8 cellular contexts compared by ENCODE assay signal in genomic region chr2:192194866-192195547, GRCh38. TPM values are rescaled to one million over a fixed set of nuclear protein-coding genes. Genes with fewer than 3 reads are reported as not detected.
DNase-seq lines count a peak whose midpoint lies in the region; ATAC-seq and TF ChIP-seq lines count a peak whose summit lies in the region.

Gene TMEFF2, minus strand, starts transcription at chr2:192194933. Its CDS starts 409 bp downstream, at chr2:192194524.

- H3K9me3 ChIP-seq in AG04450 (ENCODE audit: control insufficient read depth, insufficient read depth, low read length): no peaks in the 10 kb centered on the region
- no peaks in the 10 kb centered on the region for H3K9me3 ChIP-seq in PC-3 (ENCODE audit: low read length)
- no peaks in the 10 kb centered on the region for H3K9me3 ChIP-seq in neutrophil

- no peak within 1 kb of the TSS for H3K9ac ChIP-seq in PC-3 (ENCODE audit: low read length)

- H3K36me3 ChIP-seq in PC-3 (ENCODE audit: low read depth, low read length) (no peaks in the 10 kb centered on the region), neutrophil (no peaks in the 10 kb centered on the region)

- H3K4me2 ChIP-seq in PC-3 (ENCODE audit: low read length): peak within 1 kb of the TSS; percentile 78

- H4K20me1 ChIP-seq in PC-3 (ENCODE audit: low read length): no peaks in the 10 kb centered on the region

- peak within 1 kb of the TSS; percentile 77 for H3K4me3 ChIP-seq in AG04450 (ENCODE audit: low read depth, low read length)
- peak within 1 kb of the TSS; percentile 64 for H3K4me3 ChIP-seq in PC-3 (ENCODE audit: low read length)
- H3K4me3 ChIP-seq in neutrophil (ENCODE audit: low read depth in 1 of 2, low read length in 1 of 2): peak within 1 kb of the TSS; percentile 1 to 8

- POLR2A ChIA-PET in AG04450 (lab: Yijun Ruan, JAX): interaction anchor here (1.6 kb wide), 1 partner anchor 348 kb away, joined by 3 read pairs; the partner anchor contains the start of gene CAVIN2
- POLR2A ChIA-PET in PC-3 (lab: Charles Lee; ENCODE audit: unreplicated experiment): no interaction called here
- POLR2A ChIA-PET in activated naive CD8-positive, alpha-beta T cell treated with anti-CD3 and anti-CD28 coated beads, Interleukin-2, amount 10 ng/mL, durations not matched to agents 7 days and 5 days (lab: Charles Lee): no interaction called here

- H3F3A ChIP-seq in PC-3 (ENCODE audit: low read length, unreplicated experiment): no peaks in the 10 kb centered on the region

- ATAC-seq in GM19395 (IDR thresholded peaks at IDR 0.05; ENCODE audit: unreplicated experiment) (peak; percentile 70), HG03521 (IDR thresholded peaks at IDR 0.05; ENCODE audit: unreplicated experiment) (peak; percentile 53), PC-3 (peak; percentile 67), Right ventricle myocardium inferior (peak; percentile 93)
- ATAC-seq in activated naive CD8-positive, alpha-beta T cell treated with anti-CD3 and anti-CD28 coated beads, Interleukin-2, amount 10 ng/mL, durations not matched to agents 7 days and 5 days (ENCODE audit: low read depth): peak; percentile 75

- H3K79me2 ChIP-seq in PC-3 (ENCODE audit: low read length): no peaks in the 10 kb centered on the region

- H3K4me3 Mint-ChIP-seq in activated naive CD8-positive, alpha-beta T cell treated with anti-CD3 and anti-CD28 coated beads, Interleukin-2, amount 10 ng/mL, durations not matched to agents 7 days and 5 days: peak within 1 kb of the TSS; percentile 76

- H2AFZ ChIP-seq in PC-3 (ENCODE audit: low read length): peak within 1 kb of the TSS; percentile 71

- TF ChIP-seq CTCF in AG04450 (IDR thresholded peaks at IDR 0.05; ENCODE audit: low read depth, low read length): peak; percentile 47
- TF ChIP-seq CTCF in PC-3 (conservative IDR thresholded peaks at IDR 0.05; ENCODE audit: low read depth, low read length): peak; percentile 46; the same call in 1 of the 2 replicates
- TF ChIP-seq CTCF in neutrophil (IDR thresholded peaks at IDR 0.05): no peak

- H3K27me3 ChIP-seq in AG04450 (ENCODE audit: control insufficient read depth, insufficient read depth, low read length): peaks cover 3% of the 10 kb centered on the region
- H3K27me3 ChIP-seq in PC-3 (ENCODE audit: low read length): peaks cover 76% of the 10 kb centered on the region
- peaks cover 98% of the 10 kb centered on the region for H3K27me3 ChIP-seq in neutrophil

- H3K27ac Mint-ChIP-seq in activated naive CD8-positive, alpha-beta T cell treated with anti-CD3 and anti-CD28 coated beads, Interleukin-2, amount 10 ng/mL, durations not matched to agents 7 days and 5 days: no peak within 1 kb of the TSS

- H3K4me1 ChIP-seq in PC-3 (ENCODE audit: insufficient read depth, low read length) (peaks cover 3% of the 10 kb centered on the region; the same call in 1 of the 2 replicates), neutrophil (ENCODE audit: control insufficient read depth in 1 of 2, insufficient read depth in 1 of 2, low read depth in 1 of 2, low read length in 1 of 2) (peaks cover 9 to 21% of the 10 kb centered on the region in 2 experiments)

- H3K9me3 Mint-ChIP-seq in activated naive CD8-positive, alpha-beta T cell treated with anti-CD3 and anti-CD28 coated beads, Interleukin-2, amount 10 ng/mL, durations not matched to agents 7 days and 5 days: no peaks in the 10 kb centered on the region

- H3K27ac ChIP-seq in AG04450 (ENCODE audit: low read depth, low read length) (no peak within 1 kb of the TSS), PC-3 (ENCODE audit: low read length) (no peak within 1 kb of the TSS), neutrophil (no peak within 1 kb of the TSS)

- H3K4me1 Mint-ChIP-seq in activated naive CD8-positive, alpha-beta T cell treated with anti-CD3 and anti-CD28 coated beads, Interleukin-2, amount 10 ng/mL, durations not matched to agents 7 days and 5 days: peaks cover 14% of the 10 kb centered on the region

- intact Hi-C loops in PC-3 (cut with micrococcal nuclease) (loop anchor here (5.0 to 10.0 kb wide), 3 partner anchors 72 to 520 kb away; no protein-coding TSS in a partner anchor), Right ventricle myocardium inferior (cut with DNase I) (no loop called here)

- BruUV-seq in PC-3 (replicated peaks; lab: Mats Ljungman, UMichigan): no TSS peak

- H3K9me2 ChIP-seq in PC-3 (replicated peaks; ENCODE audit: low read length): no peaks in the 10 kb centered on the region

- DNase-seq in AG04450 (ENCODE audit: low read depth, low spot score): peak; percentile 66
- DNase-seq in PC-3: peak; percentile 43
- peak; percentile 51 for DNase-seq in activated naive CD8-positive, alpha-beta T cell treated with anti-CD3 and anti-CD28 coated beads, Interleukin-2, amount 10 ng/mL, durations not matched to agents 7 days and 5 days
- DNase-seq in Right ventricle myocardium inferior (ENCODE audit: missing footprints): peak; percentile 78
- peak; percentile 72 for DNase-seq in ureter (ENCODE audit: low spot score)

- no peaks in the 10 kb centered on the region for H3K36me3 Mint-ChIP-seq in activated naive CD8-positive, alpha-beta T cell treated with anti-CD3 and anti-CD28 coated beads, Interleukin-2, amount 10 ng/mL, durations not matched to agents 7 days and 5 days

- CTCF ChIA-PET in AG04450 (lab: Charles Lee) (interaction anchor here (0.6 to 3.5 kb wide), 6 partner anchors 10 to 382 kb away, joined by 3 to 16 read pairs (median 6); no protein-coding TSS in a partner anchor), PC-3 (lab: Charles Lee) (no interaction called here)

- H3K27me3 Mint-ChIP-seq in activated naive CD8-positive, alpha-beta T cell treated with anti-CD3 and anti-CD28 coated beads, Interleukin-2, amount 10 ng/mL, durations not matched to agents 7 days and 5 days: peaks cover 78% of the 10 kb centered on the region

RNA-seq across cellular contexts. Expression of gene TMEFF2, which starts in this region (rescaled TPM):
- 3.4 and 4.1 TPM in 2 replicates for polyA plus RNA-seq in AG04450 (2011; rRNA removed)
- 1.8 and 2.0 TPM in 2 replicates for polyA minus RNA-seq in AG04450 (2011; rRNA and poly(A)+ RNA removed)
- total RNA-seq in PC-3 (2014; rRNA removed) (not detected in 2 replicates), Right ventricle myocardium inferior (0.11 TPM), ureter (4.8 TPM)
- total RNA-seq in activated naive CD8-positive, alpha-beta T cell treated with anti-CD3 and anti-CD28 coated beads, Interleukin-2, amount 10 ng/mL, durations not matched to agents 7 days and 5 days: not detected

Comparison
In these comparisons a context has a peak if more than half of its experiments do, and no peak if none do; other contexts are left out.
1. Peak in DNase-seq, ATAC-seq, H3K4me3 ChIP-seq and H3K4me2 ChIP-seq in PC-3; RNA of the gene not detected or under 1 TPM.
2. Peak in DNase-seq and ATAC-seq in activated naive CD8-positive, alpha-beta T cell treated with anti-CD3 and anti-CD28 coated beads, Interleukin-2, amount 10 ng/mL, durations not matched to agents 7 days and 5 days; RNA of the gene not detected or under 1 TPM.
3. Peak in DNase-seq and ATAC-seq in Right ventricle myocardium inferior; RNA of the gene not detected or under 1 TPM.
4. H3K4me3 ChIP-seq: peak in every context shown above with its lines; median percentile 77 in AG04450; 64 in PC-3; 4 in neutrophil.